9 cellular contexts compared by ENCODE assay signal in the genomic region with DNA sequence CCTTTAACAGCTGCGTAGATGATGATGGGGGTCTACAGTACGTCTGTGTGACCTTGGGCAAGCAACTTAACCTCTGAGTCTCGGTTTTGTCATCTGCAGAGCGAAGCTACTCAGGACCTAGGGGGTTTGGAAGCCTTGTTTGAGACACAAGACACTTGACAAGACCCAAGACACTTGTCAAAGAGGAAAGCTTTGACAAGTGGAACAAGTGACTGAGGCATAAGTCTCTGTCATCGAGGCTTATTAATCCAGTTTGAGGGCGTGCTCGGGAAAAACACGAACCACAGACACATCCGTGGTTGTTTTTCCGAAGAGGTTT. TPM values are rescaled to one million over a fixed set of nuclear protein-coding genes. Genes with fewer than 3 reads are reported as not detected.
DNase-seq lines count a peak whose midpoint lies in the region; ATAC-seq, FAIRE-seq and TF ChIP-seq lines count a peak whose summit lies in the region.
"Had no signal": no experiment of that assay in that cellular context is flagged by ENCODE, and none has a peak within 500 bp of the region (broad histone marks: within the 10 kb centered on the region; RNA-seq: fewer than 3 reads in every experiment).

No MANE protein-coding gene starts in this region.

- POLR2A ChIA-PET in A549 (lab: Yijun Ruan, JAX), result interaction anchor here (0.6 to 1.3 kb wide), 3 partner anchors 9 to 46 kb away, joined by 4 to 5 read pairs (median 4); no protein-coding TSS in a partner anchor

- no peak overlapping the region for H3K9ac ChIP-seq in muscle layer of colon (ENCODE audit: low read length)

- TF ChIP-seq POLR2A in A549 (IDR thresholded peaks at IDR 0.05; ENCODE audit: low read length), result no peak

- no peaks in the 10 kb centered on the region for H3K27me3 ChIP-seq in bronchial epithelial cell (ENCODE audit: control insufficient read depth, insufficient read depth, low read length)
- no peaks in the 10 kb centered on the region for H3K27me3 ChIP-seq in muscle layer of colon (ENCODE audit: control insufficient read depth in 1 of 2, insufficient read depth in 2 of 2, low read length in 2 of 2)

- H3K27ac ChIP-seq in A549, result peak overlapping the region; percentile 58 to 83
- H3K27ac ChIP-seq in muscle layer of colon (ENCODE audit: low read depth, low read length), result no peak overlapping the region

- DNase-seq in A549 (ENCODE audit: low read depth in 1 of 2, low spot score in 1 of 2) (no peak), HuH-7.5 (ENCODE audit: low spot score) (peak; percentile 65), bronchial epithelial cell (ENCODE audit: low read depth) (no peak), NCI-H1417 treated with DMSO at 0.1 percent for 48 hours (lab: John Stamatoyannopoulos, UW) (no peak), RCC 7860 (ENCODE audit: low spot score) (no peak), SHP77 (lab: John Stamatoyannopoulos, UW) (no peak)

- H3K9me3 ChIP-seq in A549, result no peaks in the 10 kb centered on the region
- no peaks in the 10 kb centered on the region for H3K9me3 ChIP-seq in muscle layer of colon (ENCODE audit: low read length)

- no peak for FAIRE-seq in A549 (lab: Jason Lieb, UNC)
- no peak for FAIRE-seq in bronchial epithelial cell (lab: Jason Lieb, UNC)
- no peak for FAIRE-seq in RCC 7860 (lab: Jason Lieb, UNC)

- TF ChIP-seq RAD21 in A549 (conservative IDR thresholded peaks at IDR 0.05 in 1 of 2, IDR thresholded peaks at IDR 0.05 in 1 of 2), result no peak

- no peaks in the 10 kb centered on the region for H3K36me3 ChIP-seq in bronchial epithelial cell (ENCODE audit: control insufficient read depth, insufficient read depth, low read length)
- H3K36me3 ChIP-seq in muscle layer of colon (ENCODE audit: insufficient read depth, low read length), result no peaks in the 10 kb centered on the region

- ATAC-seq in A549 (no peak), GM19467 (IDR thresholded peaks at IDR 0.05; ENCODE audit: unreplicated experiment) (no peak)

- CTCF ChIA-PET in A549 (lab: Yijun Ruan, JAX), result interaction anchor here (0.8 to 1.8 kb wide), 8 partner anchors 9 to 91 kb away, joined by 3 to 8 read pairs (median 4); partner anchors contain the start of gene C11orf86

- TF ChIP-seq EP300 in A549 (IDR thresholded peaks at IDR 0.05), result no peak

- 62% methylated on average over 10 of the region's 10 CpGs for WGBS in A549 (ENCODE audit: missing lambda C conversion rate)

- TF ChIP-seq CTCF in A549 (IDR thresholded peaks at IDR 0.05), result no peak
- no peak for TF ChIP-seq CTCF in bronchial epithelial cell (IDR thresholded peaks at IDR 0.05; ENCODE audit: insufficient read depth, low read length, severe bottlenecking)

- peak overlapping the region; percentile 33 for H3K4me3 ChIP-seq in A549
- H3K4me3 ChIP-seq in bronchial epithelial cell (ENCODE audit: low read depth, low read length), result peak overlapping the region; percentile 29
- peak overlapping the region; percentile 52 to 75 for H3K4me3 ChIP-seq in muscle layer of colon (ENCODE audit: low read depth in 1 of 2, low read length in 2 of 2)

- peaks cover 29% of the 10 kb centered on the region for H3K4me1 ChIP-seq in A549
- H3K4me1 ChIP-seq in muscle layer of colon (ENCODE audit: insufficient read depth, low read length), result peaks cover 10% of the 10 kb centered on the region

- H3K4me2 ChIP-seq in A549, result peak overlapping the region; percentile 73

TF ChIP-seq in A549, 52 proteins besides CTCF, POLR2A, EP300 and RAD21:
- TF ChIP-seq PHF8 (IDR thresholded peaks at IDR 0.05; ENCODE audit: borderline replicate concordance, low read depth) (no peak), KDM5A (IDR thresholded peaks at IDR 0.05) (no peak), USF2 (IDR thresholded peaks at IDR 0.05) (no peak), TP53 (CRISPR knock-in tag; IDR thresholded peaks at IDR 0.05) (0 out of 2 replicates have a peak, but pooled peaks have one; percentile 78), GATA3 (IDR thresholded peaks at IDR 0.05; ENCODE audit: borderline replicate concordance) (no peak), SMC3 (IDR thresholded peaks at IDR 0.05) (no peak), NR3C1 (IDR thresholded peaks at IDR 0.05) (no peak), TFCP2L1 (CRISPR knock-in tag; IDR thresholded peaks at IDR 0.05) (0 out of 2 replicates have a peak, but pooled peaks have one; percentile 43)
- TF ChIP-seq, protein P1, sequence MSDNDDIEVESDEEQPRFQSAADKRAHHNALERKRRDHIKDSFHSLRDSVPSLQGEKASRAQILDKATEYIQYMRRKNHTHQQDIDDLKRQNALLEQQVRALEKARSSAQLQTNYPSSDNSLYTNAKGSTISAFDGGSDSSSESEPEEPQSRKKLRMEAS (IDR thresholded peaks at IDR 0.05), result no peak

RNA-seq across cellular contexts. Expression of gene PC, which starts 0.7 kb away (rescaled TPM):
- polyA plus RNA-seq in A549 (2011; rRNA removed) (14.2 and 15.7 TPM in 2 replicates), A549 (2017; fragmentation: RNase III; extraction: RNeasy Plus Mini Kit Qiagen cat#74134 plus additional on column Dnase treatment) (31.3 to 53.5 TPM (median 45.9 TPM) in 3 replicates)
- 25.1 and 29.6 TPM in 2 replicates for polyA plus RNA-seq in A549 (2012; cell fraction: cytosol; rRNA removed)
- polyA plus RNA-seq in A549 (2012; cell fraction: nucleus; rRNA removed), result 88.3 and 105 TPM in 2 replicates
- polyA minus RNA-seq in A549 (2011; rRNA and poly(A)+ RNA removed), result 31.5 and 37.8 TPM in 2 replicates
- total RNA-seq in bronchial epithelial cell, result 12.4 and 14.2 TPM in 2 replicates

RNA-seq across cellular contexts. Expression of gene C11orf86, which starts 16.2 kb away (rescaled TPM):
- polyA plus RNA-seq in A549 (2011; rRNA removed) (9.3 and 10.8 TPM in 2 replicates), A549 (2017; fragmentation: RNase III; extraction: RNeasy Plus Mini Kit Qiagen cat#74134 plus additional on column Dnase treatment) (39.7 to 59.6 TPM (median 56.4 TPM) in 3 replicates)
- polyA plus RNA-seq in A549 (2012; cell fraction: cytosol; rRNA removed), result 34.5 and 42.5 TPM in 2 replicates
- polyA plus RNA-seq in A549 (2012; cell fraction: nucleus; rRNA removed), result 23.0 and 24.9 TPM in 2 replicates
- polyA minus RNA-seq in A549 (2011; rRNA and poly(A)+ RNA removed), result 2.7 and 5.4 TPM in 2 replicates
- total RNA-seq in bronchial epithelial cell, result not detected in 2 replicates
- total RNA-seq: HT1080 had no signal
